In genomic region chr2:220956429-220956828, GRCh38 we compare ENCODE assay signal across 17 cellular contexts.
"Had no signal": no experiment of that assay in that cellular context is flagged by ENCODE, and none has a peak within 500 bp of the region (broad histone marks: within the 10 kb centered on the region; RNA-seq: fewer than 3 reads in every experiment).

No MANE protein-coding gene starts in this region.

- H3K9me3 ChIP-seq: left ventricle myocardium inferior, lower lobe of right lung, pancreas had no signal

- H3K4me2 ChIP-seq: smooth muscle cell had no signal

- H3K27me3 ChIP-seq: pancreas had no signal

- ATAC-seq: left cardiac atrium, lower lobe of right lung, natural killer cell, pancreas, right cardiac atrium had no signal

- FAIRE-seq: kidney, pancreas, urothelium cell line had no signal

- H3K4me3 ChIP-seq: dorsolateral prefrontal cortex, left ventricle myocardium inferior, lower lobe of right lung, pancreas, smooth muscle cell had no signal

- H3K27ac ChIP-seq: dorsolateral prefrontal cortex, left ventricle myocardium inferior, lower lobe of right lung, pancreas had no signal

- DNase-seq: cortex of kidney; dorsolateral prefrontal cortex; effector CD8-positive, alpha-beta T cell; foreskin melanocyte; immature natural killer cell; kidney; left cardiac atrium; left ventricle myocardium inferior; lower lobe of right lung; natural killer cell; nucleus accumbens; pancreas; right cardiac atrium; stimulated activated CD4-positive, alpha-beta T cell treated with anti-CD3 and anti-CD28 coated beads, Interleukin-2, amount 100 ng/mL, for 48 hours; stimulated activated naive CD4-positive, alpha-beta T cell treated with Interleukin-2 at 50 U/mL for 16 hours had no signal

- H3K36me3 ChIP-seq: left ventricle myocardium inferior, lower lobe of right lung, pancreas had no signal
